Comparison of ENCODE assay signal across 25 cellular contexts in the genomic region with DNA sequence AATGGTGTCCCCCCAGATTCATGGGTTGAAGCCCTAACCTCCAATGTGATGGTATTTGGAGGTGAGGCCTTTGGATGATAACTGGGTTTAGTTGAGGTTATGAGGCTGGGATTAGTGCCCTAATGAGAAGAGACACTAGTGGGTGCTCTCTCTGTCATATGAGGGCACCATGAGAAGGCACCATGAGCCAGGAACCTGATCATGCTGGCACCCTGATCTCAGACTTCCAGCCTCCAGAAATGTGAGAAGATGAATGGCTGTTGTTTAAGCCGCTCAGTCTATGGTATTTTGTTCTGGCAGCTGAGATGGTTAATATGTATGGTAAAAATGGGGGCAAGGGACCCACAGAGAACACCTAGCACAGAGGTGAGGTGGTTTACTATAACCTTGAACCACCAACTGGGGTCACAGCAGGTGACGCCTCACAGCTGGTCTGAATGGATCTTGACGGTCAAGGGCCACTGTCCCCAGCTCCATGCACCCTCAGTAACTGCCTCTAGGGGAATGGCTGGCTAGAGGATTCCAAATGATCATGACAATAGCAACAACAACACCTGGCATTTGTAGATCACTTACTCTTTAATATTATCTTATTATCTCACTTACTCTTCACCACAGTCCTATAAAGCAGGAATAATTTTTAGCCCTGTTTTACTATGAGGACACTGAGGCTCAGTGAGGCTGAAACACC. TPM values are rescaled to one million over a fixed set of nuclear protein-coding genes. Genes with fewer than 3 reads are reported as not detected.
DNase-seq lines count a peak whose midpoint lies in the region; ATAC-seq, FAIRE-seq and TF ChIP-seq lines count a peak whose summit lies in the region.
"Had no signal": no experiment of that assay in that cellular context is flagged by ENCODE, and none has a peak within 500 bp of the region (broad histone marks: within the 10 kb centered on the region; RNA-seq: fewer than 3 reads in every experiment).

No MANE protein-coding gene starts in this region.

- H2BK12ac ChIP-seq in H9 (ENCODE audit: insufficient read length, low read depth, low read length), result no peak overlapping the region
- no peak overlapping the region for H2BK12ac ChIP-seq in trophoblast cell (ENCODE audit: low read length)

- no peak for ATAC-seq in left ventricle myocardium superior
- ATAC-seq in K562, result 0 out of 3 replicates have a peak, but pooled peaks have one; percentile 42
- ATAC-seq in HG03045 (IDR thresholded peaks at IDR 0.05; ENCODE audit: unreplicated experiment), result no peak
- ATAC-seq: CD8-positive, alpha-beta T cell had no signal

- H3K4me3 ChIP-seq in K562 (no peak overlapping the region), trophoblast cell (ENCODE audit: low read depth, low read length) (no peak overlapping the region), esophagus squamous epithelium (no peak overlapping the region)
- H3K4me3 ChIP-seq: BLaER1 had no signal

- H3T11ph ChIP-seq in H9 (ENCODE audit: low read length), result no peak overlapping the region

- no peak for FAIRE-seq in K562 (lab: Jason Lieb, UNC)
- FAIRE-seq: GM12891, GM18507, HTR-8/SVneo had no signal

- DNase-seq in cardiac septum (ENCODE audit: low spot score) (peak; percentile 4), left ventricle myocardium superior (no peak), H9 (no peak), K562 (ENCODE audit: extremely low read depth in 1 of 4, low spot score in 3 of 4) (no peak), trophoblast cell (peak; percentile 69 to 78), esophagus squamous epithelium (lab: John Stamatoyannopoulos, UW) (no peak), middle frontal gyrus (ENCODE audit: extremely low spot score, low spot score) (no peak)
- DNase-seq: 8988T; CD8-positive, alpha-beta T cell; DMS 273 treated with DMSO at 0.1 percent for 48 hours; DMS53; DND-41; EL; HCEC 1CT; IMR-90; KBM-7 had no signal

- no peak overlapping the region for H3K56ac ChIP-seq in H9 (ENCODE audit: insufficient read length, low read depth, low read length)

- no peaks in the 10 kb centered on the region for H3K27me3 ChIP-seq in H9 (ENCODE audit: insufficient read depth, low read length)
- peaks cover 10 to 42% of the 10 kb centered on the region in 2 experiments; a peak in 4 of 5 replicates for H3K27me3 ChIP-seq in K562 (ENCODE audit: control insufficient read depth in 2 of 2, insufficient read depth in 2 of 2, low read length in 2 of 2)
- no peaks in the 10 kb centered on the region for H3K27me3 ChIP-seq in trophoblast cell (ENCODE audit: insufficient read depth, low read length)
- H3K27me3 ChIP-seq in esophagus squamous epithelium, result no peaks in the 10 kb centered on the region
- H3K27me3 ChIP-seq: BLaER1 had no signal

- H3K9ac ChIP-seq in H9 (ENCODE audit: extremely low read depth, insufficient read length, low read length) (no peak overlapping the region), K562 (ENCODE audit: insufficient read depth in 1 of 2, low read depth in 2 of 2, low read length in 2 of 2) (no peak overlapping the region), trophoblast cell (ENCODE audit: low read length) (no peak overlapping the region)
- H3K9ac ChIP-seq: BLaER1 had no signal

- CTCF ChIA-PET in K562 (lab: Yijun Ruan, JAX; ENCODE audit: low intra/inter-chr PET ratio), result no interaction called here

- no peak overlapping the region for H4K8ac ChIP-seq in H9 (replicated peaks; ENCODE audit: insufficient read length, low read depth, low read length)
- H4K8ac ChIP-seq in trophoblast cell (ENCODE audit: low read depth, low read length), result no peak overlapping the region

- TF ChIP-seq POLR2A in K562 (conservative IDR thresholded peaks at IDR 0.05) (no peak), esophagus squamous epithelium (IDR thresholded peaks at IDR 0.05) (no peak)

- no peaks in the 10 kb centered on the region for H3K9me1 ChIP-seq in K562 (ENCODE audit: control insufficient read depth, insufficient read depth, low read length)

- H4K5ac ChIP-seq in H9 (ENCODE audit: insufficient read length, low read depth, low read length), result no peak overlapping the region

- peak; percentile 33; the same call in 2 of the 3 replicates for TF ChIP-seq CTCF in H9 (conservative IDR thresholded peaks at IDR 0.05)
- no peak for TF ChIP-seq CTCF in K562 (IDR thresholded peaks at IDR 0.05 in 2 of 3, conservative IDR thresholded peaks at IDR 0.05 in 1 of 3; ENCODE audit: insufficient read depth in 2 of 3, low read depth in 1 of 3, low read length in 3 of 3)
- no peak for TF ChIP-seq CTCF in esophagus squamous epithelium (IDR thresholded peaks at IDR 0.05)

- H3K4me3 Mint-ChIP-seq in H9, result no peak overlapping the region
- H3K4me3 Mint-ChIP-seq: CD8-positive, alpha-beta T cell had no signal

- H3K79me1 ChIP-seq in H9 (ENCODE audit: insufficient read depth, low read depth, low read length, poor library complexity, severe bottlenecking) (no peaks in the 10 kb centered on the region), trophoblast cell (ENCODE audit: low read length) (no peaks in the 10 kb centered on the region)

- H2BK5ac ChIP-seq in H9 (ENCODE audit: insufficient read length, low read length) (no peak overlapping the region), trophoblast cell (ENCODE audit: low read depth, low read length, poor library complexity) (no peak overlapping the region)

- H3K36me3 Mint-ChIP-seq in H9 (ENCODE audit: insufficient read depth in 1 of 3, low read depth in 3 of 3), result no peaks in the 10 kb centered on the region
- H3K36me3 Mint-ChIP-seq: CD8-positive, alpha-beta T cell had no signal

- no peak for TF ChIP-seq EP300 in K562 (IDR thresholded peaks at IDR 0.05; ENCODE audit: low read length)

- no TSS peak for BruUV-seq in K562 (replicated peaks; lab: Mats Ljungman, UMichigan)

- POLR2A ChIA-PET in K562 (lab: Yijun Ruan, JAX), result no interaction called here

- H3K27ac Mint-ChIP-seq in H9, result no peak overlapping the region
- H3K27ac Mint-ChIP-seq: CD8-positive, alpha-beta T cell had no signal

- no peak overlapping the region for H3K4me2 ChIP-seq in H9 (ENCODE audit: insufficient read depth, insufficient read length, low read length)
- H3K4me2 ChIP-seq in K562 (ENCODE audit: insufficient read depth, low read length), result no peak overlapping the region
- H3K4me2 ChIP-seq in trophoblast cell (ENCODE audit: low read length), result no peak overlapping the region
- H3K4me2 ChIP-seq: BLaER1 had no signal

- H4K12ac ChIP-seq in trophoblast cell (ENCODE audit: low read depth, low read length), result no peak overlapping the region

- H3K4ac ChIP-seq in H9 (ENCODE audit: low read depth, low read length), result no peak overlapping the region
- no peak overlapping the region for H3K4ac ChIP-seq in trophoblast cell (ENCODE audit: low read depth, low read length)

- H2AK5ac ChIP-seq in H9 (ENCODE audit: insufficient read length, low read length) (no peak overlapping the region), trophoblast cell (ENCODE audit: low read length) (no peak overlapping the region)

- H2BK120ac ChIP-seq in H9 (ENCODE audit: low read depth, low read length, poor library complexity, severe bottlenecking), result no peak overlapping the region
- H2BK120ac ChIP-seq in trophoblast cell (ENCODE audit: insufficient read depth, low read length, poor library complexity), result no peak overlapping the region

- no peaks in the 10 kb centered on the region for H4K20me1 ChIP-seq in H9 (ENCODE audit: control insufficient read depth, insufficient read depth, insufficient read length)
- no peaks in the 10 kb centered on the region for H4K20me1 ChIP-seq in K562 (replicated peaks; ENCODE audit: control insufficient read depth, insufficient read depth, low read length)
- H4K20me1 ChIP-seq: BLaER1 had no signal

- H2BK20ac ChIP-seq in H9 (ENCODE audit: low read depth, low read length, poor library complexity, severe bottlenecking), result no peak overlapping the region

- peaks cover 0 to 10% of the 10 kb centered on the region in 2 experiments; a peak in 3 of 4 replicates for H3K4me1 Mint-ChIP-seq in H9

- intact Hi-C loops in cardiac septum (cut with DNase I), result no loop called here
- intact Hi-C loops in left ventricle myocardium superior (cut with micrococcal nuclease), result no loop called here
- intact Hi-C loops in K562 (cut with micrococcal nuclease), result no loop called here
- intact Hi-C loops in esophagus squamous epithelium (cut with DNase I), result no loop called here

- H3K36me3 ChIP-seq in K562 (ENCODE audit: control insufficient read depth, insufficient read depth, low read length), result no peaks in the 10 kb centered on the region
- no peaks in the 10 kb centered on the region for H3K36me3 ChIP-seq in trophoblast cell (ENCODE audit: control insufficient read depth in 1 of 2, insufficient read depth in 2 of 2, low read length in 2 of 2)
- no peaks in the 10 kb centered on the region for H3K36me3 ChIP-seq in esophagus squamous epithelium
- H3K36me3 ChIP-seq: BLaER1 had no signal

- no peak overlapping the region for H2BK15ac ChIP-seq in H9 (ENCODE audit: low read depth, low read length)

- no CpG with 5 or more reads among the region's 3 CpGs for WGBS in H9 (ENCODE audit: extremely low coverage, insufficient read length, low lambda C conversion rate)
- WGBS in K562 (ENCODE audit: insufficient coverage, low coverage, missing lambda C conversion rate), result 0% methylated on average over 3 of the region's 3 CpGs
- WGBS in trophoblast cell (ENCODE audit: extremely low coverage, insufficient coverage, insufficient read length), result no CpG with 5 or more reads among the region's 3 CpGs
- WGBS in esophagus squamous epithelium, 2 donors, result 93 to 94% methylated on average over 3 of the region's 3 CpGs

- H3K18ac ChIP-seq in H9 (ENCODE audit: insufficient read length, low read depth, low read length) (no peak overlapping the region), trophoblast cell (ENCODE audit: low read length) (no peak overlapping the region)

- no peak overlapping the region for H3K14ac ChIP-seq in H9 (ENCODE audit: insufficient read depth, low read length)
- no peak overlapping the region for H3K14ac ChIP-seq in trophoblast cell (ENCODE audit: low read length)

- no peak overlapping the region for H3K27ac ChIP-seq in H9 (ENCODE audit: insufficient read length, low read depth, low read length)
- no peak overlapping the region for H3K27ac ChIP-seq in K562 (ENCODE audit: extremely low read depth, low read depth, low read length)
- H3K27ac ChIP-seq in trophoblast cell (ENCODE audit: low read depth, low read length), result no peak overlapping the region
- H3K27ac ChIP-seq in esophagus squamous epithelium, result no peak overlapping the region
- H3K27ac ChIP-seq: BLaER1 had no signal

- H4K91ac ChIP-seq in H9 (ENCODE audit: insufficient read length, low read depth, low read length), result no peak overlapping the region
- no peak overlapping the region for H4K91ac ChIP-seq in trophoblast cell (ENCODE audit: low read depth, low read length)

- H3K23ac ChIP-seq in H9 (ENCODE audit: insufficient read length, low read depth, low read length) (no peak overlapping the region), trophoblast cell (ENCODE audit: low read length) (no peak overlapping the region)

- H3K9me3 Mint-ChIP-seq in H9, result no peaks in the 10 kb centered on the region
- H3K9me3 Mint-ChIP-seq: CD8-positive, alpha-beta T cell had no signal

- H3K9me3 ChIP-seq in H9 (ENCODE audit: control insufficient read depth, low read depth, low read length), result no peaks in the 10 kb centered on the region
- H3K9me3 ChIP-seq in K562 (replicated peaks; ENCODE audit: control insufficient read depth, insufficient read depth, low read depth, low read length), result no peaks in the 10 kb centered on the region
- peaks cover 1% of the 10 kb centered on the region for H3K9me3 ChIP-seq in trophoblast cell (ENCODE audit: insufficient read depth, low read depth, low read length)
- no peaks in the 10 kb centered on the region for H3K9me3 ChIP-seq in esophagus squamous epithelium
- H3K9me3 ChIP-seq: BLaER1 had no signal

- H3K27me3 Mint-ChIP-seq in H9 (ENCODE audit: low read depth), result peaks cover 2% of the 10 kb centered on the region

- H2AFZ ChIP-seq in H9 (ENCODE audit: low read length), result no peak overlapping the region
- H2AFZ ChIP-seq in K562 (ENCODE audit: low read depth, low read length), result no peak overlapping the region
- no peak overlapping the region for H2AFZ ChIP-seq in trophoblast cell (ENCODE audit: insufficient read depth, low read length, poor library complexity)

- in situ Hi-C loops in K562 (cut with MboI), result loop anchor here (10.0 kb wide), 1 partner anchor 448 kb away; no protein-coding TSS in a partner anchor

- H3K79me2 ChIP-seq in H9 (ENCODE audit: insufficient read depth, low read length) (no peaks in the 10 kb centered on the region), K562 (ENCODE audit: control insufficient read depth, insufficient read depth, low read length) (no peaks in the 10 kb centered on the region), trophoblast cell (ENCODE audit: control insufficient read depth, insufficient read depth, low read length, poor library complexity) (no peaks in the 10 kb centered on the region)

- TF ChIP-seq RAD21 in K562 (CRISPR knock-in tag; conservative IDR thresholded peaks at IDR 0.05 in 1 of 2, IDR thresholded peaks at IDR 0.05 in 1 of 2), result no peak

- H3K4me1 ChIP-seq in H9 (ENCODE audit: insufficient read depth, low read length) (no peaks in the 10 kb centered on the region), K562 (replicated peaks in 1 of 2; ENCODE audit: control insufficient read depth in 2 of 2, insufficient read depth in 2 of 2, low read length in 2 of 2) (no peaks in the 10 kb centered on the region), trophoblast cell (ENCODE audit: control insufficient read depth in 1 of 2, insufficient read depth in 2 of 2, low read length in 2 of 2) (no peaks in the 10 kb centered on the region), esophagus squamous epithelium (no peaks in the 10 kb centered on the region)

- no peaks in the 10 kb centered on the region for H3K23me2 ChIP-seq in H9 (ENCODE audit: insufficient read length, low read depth, low read length, poor library complexity, severe bottlenecking)

RNA-seq across cellular contexts. Expression of a gene that starts 57.1 kb away (rescaled TPM):
- not detected for total RNA-seq in cardiac septum
- total RNA-seq in left ventricle myocardium superior, result not detected
- not detected in 2 replicates for total RNA-seq in H9 (2021)
- total RNA-seq in K562 (2011; cell fraction: chromatin; rRNA removed; ENCODE audit: low replicate concordance), result not detected in 2 replicates
- not detected in 2 replicates for total RNA-seq in K562 (2011; cell fraction: nucleolus; rRNA removed)
- total RNA-seq in K562 (2011; cell fraction: nucleoplasm; rRNA removed), result not detected in 2 replicates
- not detected in 2 replicates for total RNA-seq in K562 (2014; rRNA removed)
- not detected in 2 replicates for total RNA-seq in K562 (2014; rRNA removed; fragmentation: Illumina TruSeq; extraction: Trizol)
- not detected in 2 replicates for total RNA-seq in K562 (2015; rRNA removed; fragmentation: Illumina TruSeq; extraction: Trizol)
- total RNA-seq in K562 (2021), result not detected in 2 replicates
- polyA plus RNA-seq in K562 (2011; rRNA removed), result not detected in 2 replicates
- 0.06 TPM in 1 of 2 replicates, not detected in the other for polyA plus RNA-seq in K562 (2011; cell fraction: cytosol; rRNA removed)
- polyA plus RNA-seq in K562 (2011; cell fraction: nucleus; rRNA removed), result not detected in 2 replicates
- not detected in 2 replicates for polyA plus RNA-seq in K562 (2012)
- not detected in 2 replicates for polyA plus RNA-seq in K562 (2014; fragmentation: Illumina TruSeq; extraction: Trizol)
- not detected for polyA plus RNA-seq in K562 (2014; fragmentation: Nextera tagmentation; extraction: Ambion mirVana)
- not detected in 2 replicates for polyA plus RNA-seq in K562 (2014; rRNA removed)
- polyA minus RNA-seq in K562 (2011; rRNA and poly(A)+ RNA removed), result not detected in 2 replicates
- not detected in 2 replicates for polyA minus RNA-seq in K562 (2011; cell fraction: cytosol; rRNA and poly(A)+ RNA removed)
- not detected in 2 replicates for polyA minus RNA-seq in K562 (2011; cell fraction: nucleus; rRNA and poly(A)+ RNA removed)
- polyA plus RNA-seq in trophoblast cell (2013), result 0.08 and 0.16 TPM in 2 replicates
- total RNA-seq in esophagus squamous epithelium, result not detected
- total RNA-seq: A673; CD8-positive, alpha-beta T cell; G401; H4; IMR-90 had no signal
- polyA plus RNA-seq: AG04450, IMR-90 had no signal

Comparison
In these comparisons a context has a peak if more than half of its experiments do, and no peak if none do; other contexts are left out.
1. DNase-seq: peak in cardiac septum (single experiment) and trophoblast cell (2 of 2); none in left ventricle myocardium superior (single experiment), H9 (single experiment), K562 (0 of 4), esophagus squamous epithelium (single experiment) and middle frontal gyrus (single experiment).